8 cellular contexts compared by ENCODE assay signal in genomic region chr16:84143784-84144199, GRCh38. TPM values are rescaled to one million over a fixed set of nuclear protein-coding genes. Genes with fewer than 3 reads are reported as not detected.
DNase-seq lines count a peak whose midpoint lies in the region; ATAC-seq and TF ChIP-seq lines count a peak whose summit lies in the region.

No MANE protein-coding gene starts in this region.

- peak overlapping the region; percentile 78 for H3K9ac ChIP-seq in HCT116 (ENCODE audit: low read length)
- H3K9ac ChIP-seq in skeletal muscle satellite cell (ENCODE audit: low read depth, low read length), result peak overlapping the region; percentile 85

- H3K27ac Mint-ChIP-seq in T-helper 2 cell treated with Interferon-gamma antibody and Interleukin-4, amounts not matched to agents 5 μg/mL and 100 μg/mL, for 36 hours, result peak overlapping the region; percentile 82

- H4K20me1 ChIP-seq in HCT116 (ENCODE audit: insufficient read depth), result no peaks in the 10 kb centered on the region

- no peaks in the 10 kb centered on the region for H3K9me2 ChIP-seq in HCT116 (ENCODE audit: insufficient read depth)

- ATAC-seq in HCT116 (no peak), HG03095 (IDR thresholded peaks at IDR 0.05; ENCODE audit: unreplicated experiment) (no peak), GM21528 (IDR thresholded peaks at IDR 0.05; ENCODE audit: low FRiP score, unreplicated experiment) (no peak)

- peaks cover 43% of the 10 kb centered on the region for H3K79me2 ChIP-seq in HCT116 (ENCODE audit: insufficient read depth, low read length)

- H3K9me3 ChIP-seq in HCT116 (ENCODE audit: control insufficient read depth in 1 of 2, insufficient read depth in 1 of 2, low read depth in 1 of 2, low read length in 2 of 2) (no peaks in the 10 kb centered on the region), skeletal muscle satellite cell (replicated peaks; ENCODE audit: low read length) (no peaks in the 10 kb centered on the region)

- no peak for TF ChIP-seq RAD21 in HCT116 (IDR thresholded peaks at IDR 0.05; ENCODE audit: low read depth)

- H3K4me2 ChIP-seq in HCT116 (ENCODE audit: low read length) (peak overlapping the region; percentile 83), skeletal muscle satellite cell (ENCODE audit: low read length) (peak overlapping the region; percentile 98)

- peaks cover 17 to 33% of the 10 kb centered on the region in 2 experiments for H3K4me1 ChIP-seq in HCT116 (ENCODE audit: control insufficient read depth in 1 of 2, insufficient read depth in 2 of 2, low read length in 2 of 2)
- no peaks in the 10 kb centered on the region for H3K4me1 ChIP-seq in skeletal muscle satellite cell (ENCODE audit: control insufficient read depth, insufficient read depth, low read length)

- H3K27me3 ChIP-seq in HCT116 (ENCODE audit: insufficient read depth, low read length) (no peaks in the 10 kb centered on the region), skeletal muscle satellite cell (ENCODE audit: control insufficient read depth, insufficient read depth, low read length) (peaks cover 12% of the 10 kb centered on the region)

- TF ChIP-seq CTCF in HCT116 (IDR thresholded peaks at IDR 0.05 in 2 of 3, conservative IDR thresholded peaks at IDR 0.05 in 1 of 3; ENCODE audit: borderline replicate concordance in 1 of 3, insufficient read depth in 1 of 3, low read depth in 2 of 3, low read length in 2 of 3), result no peak
- TF ChIP-seq CTCF in fibroblast of villous mesenchyme (IDR thresholded peaks at IDR 0.05; ENCODE audit: insufficient read depth, low read depth, low read length), result no peak

- no peak overlapping the region for H3K27ac ChIP-seq in HCT116 (ENCODE audit: low read depth, low read length)

- peak overlapping the region; percentile 94 for H3K4me3 Mint-ChIP-seq in T-helper 2 cell treated with Interferon-gamma antibody and Interleukin-4, amounts not matched to agents 5 μg/mL and 100 μg/mL, for 36 hours

- RAD21 ChIA-PET in HCT116 (lab: Charles Lee; ENCODE audit: low non-redundant PET in 1 of 2, low total read pairs in 2 of 2, uncharacterized antibody in 2 of 2, unreplicated experiment in 2 of 2), result interaction anchor here in 1 of 2 experiments (0.7 kb wide), 1 partner anchor 35 kb away, joined by 4 read pairs; no protein-coding TSS in a partner anchor

- intact Hi-C loops in HCT116 (cut with micrococcal nuclease), result loop anchor here (2.0 kb wide), 2 partner anchors 27 to 43 kb away; partner anchors contain the start of genes MBTPS1 and TAF1C

- no peak for TF ChIP-seq POLR2A in HCT116 (IDR thresholded peaks at IDR 0.05; ENCODE audit: borderline replicate concordance, extremely low read depth, insufficient read depth, insufficient read length)

- CTCF ChIA-PET in HCT116 (lab: Charles Lee), result interaction anchor here (0.7 kb wide), 2 partner anchors 27 to 43 kb away, joined by 3 read pairs; partner anchors contain the start of genes MBTPS1 and TAF1C

- no peak overlapping the region for H2AFZ ChIP-seq in HCT116 (ENCODE audit: low read depth, low read length, poor library complexity, severe bottlenecking)

- no peak for DNase-seq in HCT116 (ENCODE audit: low read depth, low spot score)
- no peak for DNase-seq in T-helper 2 cell treated with Interferon-gamma antibody and Interleukin-4, amounts not matched to agents 5 μg/mL and 100 μg/mL, for 36 hours (ENCODE audit: low spot score)
- no peak for DNase-seq in fibroblast of villous mesenchyme (ENCODE audit: low read depth)
- no peak for DNase-seq in iPS-NIHi11 (ENCODE audit: low spot score)
- no peak for DNase-seq in NCI-H2107 (lab: John Stamatoyannopoulos, UW)

- POLR2A ChIA-PET in HCT116 (lab: Charles Lee), result no interaction called here

- H3K36me3 Mint-ChIP-seq in T-helper 2 cell treated with Interferon-gamma antibody and Interleukin-4, amounts not matched to agents 5 μg/mL and 100 μg/mL, for 36 hours (ENCODE audit: low read depth), result peaks cover 4% of the 10 kb centered on the region

- H3K27me3 Mint-ChIP-seq in T-helper 2 cell treated with Interferon-gamma antibody and Interleukin-4, amounts not matched to agents 5 μg/mL and 100 μg/mL, for 36 hours (ENCODE audit: low read depth), result peaks cover 3% of the 10 kb centered on the region

- no peaks in the 10 kb centered on the region for H3K9me3 Mint-ChIP-seq in T-helper 2 cell treated with Interferon-gamma antibody and Interleukin-4, amounts not matched to agents 5 μg/mL and 100 μg/mL, for 36 hours

- H3K36me3 ChIP-seq in HCT116 (ENCODE audit: control insufficient read depth in 1 of 2, insufficient read depth in 2 of 2, low read length in 2 of 2), result no peaks in the 10 kb centered on the region
- no peaks in the 10 kb centered on the region for H3K36me3 ChIP-seq in skeletal muscle satellite cell (ENCODE audit: insufficient read depth, low read length)

- H3K4me3 ChIP-seq in HCT116 (replicated peaks in 1 of 2; ENCODE audit: low read depth in 1 of 2, low read length in 2 of 2), result peak overlapping the region; percentile 66 to 93
- peak overlapping the region; percentile 85 for H3K4me3 ChIP-seq in fibroblast of villous mesenchyme (ENCODE audit: low read depth, low read length)
- H3K4me3 ChIP-seq in skeletal muscle satellite cell (ENCODE audit: low read length), result peak overlapping the region; percentile 99

- peaks cover 19% of the 10 kb centered on the region for H3K4me1 Mint-ChIP-seq in T-helper 2 cell treated with Interferon-gamma antibody and Interleukin-4, amounts not matched to agents 5 μg/mL and 100 μg/mL, for 36 hours (ENCODE audit: low read depth)

- no TSS peak for BruUV-seq in HCT116 (replicated peaks; lab: Mats Ljungman, UMichigan)

TF ChIP-seq in HCT116, 20 proteins besides CTCF, POLR2A, EP300 and RAD21 (continues in another document):
- TF ChIP-seq EZH2phosphoT487 (IDR thresholded peaks at IDR 0.05; ENCODE audit: borderline replicate concordance) (no peak), CBX3 (IDR thresholded peaks at IDR 0.05; ENCODE audit: low read depth) (no peak), JUND (IDR thresholded peaks at IDR 0.05) (no peak), POLR2AphosphoS5 (IDR thresholded peaks at IDR 0.05; ENCODE audit: low read depth, low read length) (no peak), ATF3 (IDR thresholded peaks at IDR 0.05) (no peak), ZFX (IDR thresholded peaks at IDR 0.05) (no peak), SP1 (IDR thresholded peaks at IDR 0.05; ENCODE audit: low read depth) (no peak), REST (IDR thresholded peaks at IDR 0.05; ENCODE audit: low read depth) (no peak), EGR1 (IDR thresholded peaks at IDR 0.05; ENCODE audit: low read depth) (no peak), SIN3A (IDR thresholded peaks at IDR 0.05; ENCODE audit: low read depth) (no peak), ELF1 (IDR thresholded peaks at IDR 0.05; ENCODE audit: borderline replicate concordance, low read depth) (no peak), YY1 (IDR thresholded peaks at IDR 0.05; ENCODE audit: extremely low read depth, insufficient replicate concordance, low read depth, low read length) (no peak)

RNA-seq across cellular contexts. Expression of gene HSDL1, which starts 1.2 kb away (rescaled TPM):
- 35.8 TPM for total RNA-seq in HCT116 (2021; ENCODE audit: unreplicated experiment)
- 13.5 and 22.0 TPM in 2 replicates for polyA plus RNA-seq in HCT116 (2012)
- total RNA-seq in fibroblast of villous mesenchyme, result 17.4 and 29.8 TPM in 2 replicates
- 12.9 and 14.4 TPM in 2 replicates for total RNA-seq in skeletal muscle satellite cell (2012; rRNA removed)

RNA-seq across cellular contexts. Expression of gene DNAAF1, which starts 1.3 kb away (rescaled TPM):
- total RNA-seq in HCT116 (2021; ENCODE audit: unreplicated experiment), result 0.30 TPM
- polyA plus RNA-seq in HCT116 (2012), result 0.35 and 0.44 TPM in 2 replicates
- not detected in 2 replicates for total RNA-seq in fibroblast of villous mesenchyme
- under 0.01 TPM in 1 of 2 replicates, not detected in the other for total RNA-seq in skeletal muscle satellite cell (2012; rRNA removed)

RNA-seq across cellular contexts. Expression of gene MBTPS1, which starts 27.1 kb away (rescaled TPM):
- total RNA-seq in HCT116 (2021; ENCODE audit: unreplicated experiment) (111 TPM), fibroblast of villous mesenchyme (77.0 and 97.2 TPM in 2 replicates)
- 65.5 and 68.4 TPM in 2 replicates for polyA plus RNA-seq in HCT116 (2012)
- total RNA-seq in skeletal muscle satellite cell (2012; rRNA removed), result 46.1 and 51.0 TPM in 2 replicates

RNA-seq across cellular contexts. Expression of gene TAF1C, which starts 43.1 kb away (rescaled TPM):
- total RNA-seq in HCT116 (2021; ENCODE audit: unreplicated experiment) (76.3 TPM), fibroblast of villous mesenchyme (19.4 and 20.9 TPM in 2 replicates)
- polyA plus RNA-seq in HCT116 (2012), result 43.4 and 52.0 TPM in 2 replicates
- 22.1 and 25.3 TPM in 2 replicates for total RNA-seq in skeletal muscle satellite cell (2012; rRNA removed)

RNA-seq across cellular contexts. Expression of gene ADAD2, which starts 47.2 kb away (rescaled TPM):
- total RNA-seq in HCT116 (2021; ENCODE audit: unreplicated experiment) (not detected), fibroblast of villous mesenchyme (not detected in 2 replicates)
- polyA plus RNA-seq in HCT116 (2012), result not detected in 2 replicates
- total RNA-seq in skeletal muscle satellite cell (2012; rRNA removed), result not detected in 2 replicates
